ENCODE assay signal across 19 cellular contexts in genomic region chr2:46181789-46182530, GRCh38.
DNase-seq lines count a peak whose midpoint lies in the region; ATAC-seq and TF ChIP-seq lines count a peak whose summit lies in the region.
"Had no signal": no experiment of that assay in that cellular context is flagged by ENCODE, and none has a peak within 500 bp of the region (broad histone marks: within the 10 kb centered on the region; RNA-seq: fewer than 3 reads in every experiment).

No MANE protein-coding gene starts in this region.

- WGBS in heart left ventricle, 4 donors = 78 to 94% (median 91%) methylated on average over 18 of the region's 18 CpGs

- TF ChIP-seq CTCF in heart left ventricle (IDR thresholded peaks at IDR 0.05) (no peak), left lung (IDR thresholded peaks at IDR 0.05) (no peak), upper lobe of right lung (IDR thresholded peaks at IDR 0.05) (no peak), PC-9 (conservative IDR thresholded peaks at IDR 0.05) (no peak)

- no peak overlapping the region for H2AFZ ChIP-seq in PC-9

- H3K27me3 ChIP-seq in heart left ventricle = no peaks in the 10 kb centered on the region
- H3K27me3 ChIP-seq in left lung = no peaks in the 10 kb centered on the region
- no peaks in the 10 kb centered on the region for H3K27me3 ChIP-seq in upper lobe of right lung
- no peaks in the 10 kb centered on the region for H3K27me3 ChIP-seq in PC-9 (ENCODE audit: insufficient read depth, low read depth)
- H3K27me3 ChIP-seq: cardiac muscle cell, esophagus muscularis mucosa, right lobe of liver had no signal

- H3K36me3 ChIP-seq in heart left ventricle = peaks cover 0 to 14% (median 6%) of the 10 kb centered on the region in 9 donors
- H3K36me3 ChIP-seq in left lung = peaks cover 0 to 12% of the 10 kb centered on the region in 2 donors
- H3K36me3 ChIP-seq in upper lobe of right lung = peaks cover 4% of the 10 kb centered on the region
- no peaks in the 10 kb centered on the region for H3K36me3 ChIP-seq in PC-9 (ENCODE audit: low read depth)
- H3K36me3 ChIP-seq: cardiac muscle cell, right lobe of liver, thoracic aorta had no signal

- peaks cover 0 to 22% (median 18%) of the 10 kb centered on the region in 12 donors for H3K4me1 ChIP-seq in heart left ventricle
- peaks cover 5 to 18% of the 10 kb centered on the region in 2 donors for H3K4me1 ChIP-seq in left lung
- peaks cover 22% of the 10 kb centered on the region for H3K4me1 ChIP-seq in upper lobe of right lung
- H3K4me1 ChIP-seq in PC-9 (replicated peaks; ENCODE audit: insufficient read depth) = peaks cover 41% of the 10 kb centered on the region

- BruUV-seq in PC-9 (replicated peaks; lab: Mats Ljungman, UMichigan) = no TSS peak

- H3K79me2 ChIP-seq in PC-9 (ENCODE audit: low read depth) = no peaks in the 10 kb centered on the region

- CTCF ChIA-PET in PC-9 (lab: Charles Lee) = no interaction called here

- H3F3A ChIP-seq in PC-9 (ENCODE audit: insufficient read depth, low read depth) = peaks cover 28% of the 10 kb centered on the region

- H3K27ac ChIP-seq in heart left ventricle = peak overlapping the region in 7 of 12 donors; percentile 20 to 77 (median 61)
- H3K27ac ChIP-seq in left lung = peak overlapping the region; percentile 20 to 30
- H3K27ac ChIP-seq in upper lobe of right lung = peak overlapping the region; percentile 32
- no peak overlapping the region for H3K27ac ChIP-seq in PC-9
- H3K27ac ChIP-seq: cardiac muscle cell, esophagus muscularis mucosa, right lobe of liver, thoracic aorta had no signal

- H3K9me2 ChIP-seq in PC-9 (ENCODE audit: insufficient read depth) = no peaks in the 10 kb centered on the region
- H3K9me2 ChIP-seq: SK-N-SH had no signal

- H3K4me2 ChIP-seq in PC-9 = no peak overlapping the region
- H3K4me2 ChIP-seq: SK-N-SH had no signal

- peak in 3 of 4 donors; percentile 28 to 67 (median 62) for ATAC-seq in heart left ventricle
- no peak for ATAC-seq in Right ventricle myocardium superior (ENCODE audit: poor library complexity)
- ATAC-seq in left lung = no peak
- peak; percentile 65 for ATAC-seq in upper lobe of right lung
- no peak for ATAC-seq in HG02938 (IDR thresholded peaks at IDR 0.05; ENCODE audit: unreplicated experiment)
- ATAC-seq: activated CD4-positive, CD25-positive, alpha-beta regulatory T cell treated with anti-CD3 and anti-CD28 coated beads, Interleukin-2, amount 50 U/mL, for 24 hours; right lobe of liver; stimulated activated memory B cell treated with anti-CD40 and anti-IgM and Interleukin-4, amounts not matched to agents 10 μg/mL and 1 μg/mL and 100 μg/mL, for 72 hours had no signal

- intact Hi-C loops in heart left ventricle (cut with DNase I) (loop anchor here in 4 of 10 donors (5.0 to 10.0 kb wide), 5 partner anchors 57 to 117 kb away; partner anchors contain the start of gene EPAS1 (in 1 of the 4)), Right ventricle myocardium superior (cut with DNase I) (no loop called here), left lung (cut with DNase I) (no loop called here), upper lobe of right lung (cut with DNase I) (no loop called here), PC-9 (cut with micrococcal nuclease; ENCODE audit: unreplicated experiment) (no loop called here)

- H3K4me3 ChIP-seq in heart left ventricle (no peak overlapping the region), left lung (no peak overlapping the region), upper lobe of right lung (no peak overlapping the region), PC-9 (no peak overlapping the region)
- H3K4me3 ChIP-seq: cardiac muscle cell, esophagus muscularis mucosa, right lobe of liver, thoracic aorta had no signal

- H4K20me1 ChIP-seq in PC-9 (ENCODE audit: insufficient read depth) = no peaks in the 10 kb centered on the region

- DNase-seq in heart left ventricle = peak in 3 of 5 donors; percentile 36 to 71 (median 50)
- DNase-seq in Right ventricle myocardium superior = no peak
- DNase-seq in NCI-H748 (lab: John Stamatoyannopoulos, UW; ENCODE audit: unreplicated experiment) = peak; percentile 57
- DNase-seq in left lung = no peak
- no peak for DNase-seq in upper lobe of right lung
- DNase-seq in PC-9 = no peak
- DNase-seq: amygdala; CD4-positive, alpha-beta T cell; DMS79 treated with DMSO at 0.1 percent for 48 hours; HCEC 1CT; MV-4-11; SK-N-SH had no signal

- POLR2A ChIA-PET in PC-9 (lab: Charles Lee; ENCODE audit: unreplicated experiment) = no interaction called here

- H3K9me3 ChIP-seq in heart left ventricle (no peaks in the 10 kb centered on the region), left lung (no peaks in the 10 kb centered on the region), upper lobe of right lung (no peaks in the 10 kb centered on the region), PC-9 (ENCODE audit: insufficient read depth, low read depth) (no peaks in the 10 kb centered on the region)
- H3K9me3 ChIP-seq: esophagus muscularis mucosa, right lobe of liver, SK-N-SH, thoracic aorta had no signal

- TF ChIP-seq POLR2A in heart left ventricle (IDR thresholded peaks at IDR 0.05) = peak in 1 of 2 donors; percentile 49

Comparison
In these comparisons a context has a peak if more than half of its experiments do, and no peak if none do; other contexts are left out.
1. ATAC-seq: peak in heart left ventricle (3 of 4) and upper lobe of right lung (single experiment); none in Right ventricle myocardium superior (single experiment), left lung (single experiment) and HG02938 (single experiment).
2. DNase-seq: peak in heart left ventricle (3 of 5) and NCI-H748 (single experiment); none in Right ventricle myocardium superior (single experiment), left lung (0 of 2), upper lobe of right lung (single experiment) and PC-9 (0 of 2).